ENCODE assay signal across 1 cellular context in genomic region chr5:55821731-55822512, GRCh38.
TF ChIP-seq lines count a peak whose summit lies in the region.

No MANE protein-coding gene starts in this region.

TF ChIP-seq in GM23338, 12 proteins besides CTCF, POLR2A, EP300 and RAD21 (continued from another document):
- no peak for TF ChIP-seq ZNF462 (CRISPR knock-in tag; IDR thresholded peaks at IDR 0.05)
- TF ChIP-seq JUNB (IDR thresholded peaks at IDR 0.05; ENCODE audit: unreplicated experiment): no peak
- TF ChIP-seq CREB1 (CRISPR knock-in tag; IDR thresholded peaks at IDR 0.05; ENCODE audit: low read depth): no peak
- TF ChIP-seq REST (IDR thresholded peaks at IDR 0.05; ENCODE audit: unreplicated experiment): no peak
- TF ChIP-seq ZNF114 (CRISPR knock-in tag; IDR thresholded peaks at IDR 0.05): no peak
- TF ChIP-seq POLR2AphosphoS5 (IDR thresholded peaks at IDR 0.05; ENCODE audit: low read depth): no peak
- TF ChIP-seq EZH2 (IDR thresholded peaks at IDR 0.05; ENCODE audit: low read depth, unreplicated experiment): no peak
- TF ChIP-seq STAT1 (IDR thresholded peaks at IDR 0.05; ENCODE audit: unreplicated experiment): no peak
TF ChIP-seq in GM23338: peak in this region for 0.
